32 cellular contexts compared by ENCODE assay signal in genomic region chr15:47965297-47965696, GRCh38.
"Had no signal": no experiment of that assay in that cellular context is flagged by ENCODE, and none has a peak within 500 bp of the region (broad histone marks: within the 10 kb centered on the region; RNA-seq: fewer than 3 reads in every experiment).

No MANE protein-coding gene starts in this region.

- H3K4me3 Mint-ChIP-seq: activated CD4-positive, alpha-beta memory T cell treated with anti-CD3 and anti-CD28 coated beads, Interleukin-2, amount 10 ng/mL, durations not matched to agents 7 days and 5 days; activated naive CD8-positive, alpha-beta T cell treated with anti-CD3 and anti-CD28 coated beads for 36 hours; activated T-cell treated with anti-CD3 and anti-CD28 coated beads, Interleukin-2, amount 50 U/mL, for 72 hours; activated T-helper 17 cell treated with anti-CD3 and anti-CD28 coated beads, Interleukin-2, amount 50 U/mL, for 72 hours; central memory CD8-positive, alpha-beta T cell had no signal

- H3K4me1 ChIP-seq: ascending aorta, Peyer's patch had no signal

- H3K27me3 Mint-ChIP-seq: central memory CD8-positive, alpha-beta T cell had no signal

- H3K9me3 ChIP-seq: ascending aorta, Peyer's patch had no signal

- H3K4me1 Mint-ChIP-seq: central memory CD8-positive, alpha-beta T cell had no signal

- H3K36me3 ChIP-seq: ascending aorta, cardiac muscle cell, Peyer's patch had no signal

- H3K4me3 ChIP-seq: ascending aorta, cardiac muscle cell, K562, Peyer's patch had no signal

- H3K27ac ChIP-seq: ascending aorta, cardiac muscle cell, Peyer's patch, VCaP had no signal

- H3K9me3 Mint-ChIP-seq: activated CD4-positive, alpha-beta memory T cell treated with anti-CD3 and anti-CD28 coated beads, Interleukin-2, amount 10 ng/mL, durations not matched to agents 7 days and 5 days; activated naive CD8-positive, alpha-beta T cell treated with anti-CD3 and anti-CD28 coated beads for 36 hours; activated T-cell treated with anti-CD3 and anti-CD28 coated beads, Interleukin-2, amount 50 U/mL, for 72 hours had no signal

- ATAC-seq: activated T-cell treated with anti-CD3 and anti-CD28 coated beads, Interleukin-2, amount 50 U/mL, for 72 hours; activated T-helper 17 cell treated with anti-CD3 and anti-CD28 coated beads, Interleukin-2, amount 50 U/mL, for 72 hours; K562; SK-N-SH treated with all-trans-retinoic acid at 6 μM for 48 hours had no signal

- DNase-seq: activated CD4-positive, alpha-beta memory T cell treated with anti-CD3 and anti-CD28 coated beads, Interleukin-2, amount 10 ng/mL, durations not matched to agents 7 days and 5 days; activated CD4-positive, alpha-beta T cell treated with anti-CD3 and anti-CD28 coated beads for 1 hour; activated CD4-positive, alpha-beta T cell treated with anti-CD3 and anti-CD28 coated beads for 48 hours; activated CD4-positive, CD25-positive, alpha-beta regulatory T cell; activated CD8-positive, alpha-beta memory T cell treated with anti-CD3 and anti-CD28 coated beads for 24 hours; activated effector memory CD4-positive, alpha-beta T cell treated with anti-CD3 and anti-CD28 coated beads, Interleukin-2, amount 50 U/mL, for 16 hours; activated naive CD4-positive, alpha-beta T cell; activated naive CD4-positive, alpha-beta T cell treated with anti-CD3 and anti-CD28 coated beads, Interleukin-2, amount 50 U/mL, for 16 hours; activated naive CD8-positive, alpha-beta T cell treated with anti-CD3 and anti-CD28 coated beads for 36 hours; activated T-cell treated with anti-CD3 and anti-CD28 coated beads, Interleukin-2, amount 50 U/mL, for 1 hour; activated T-cell treated with anti-CD3 and anti-CD28 coated beads, Interleukin-2, amount 50 U/mL, for 72 hours; amniotic stem cell; NCI-H1092 treated with DMSO at 0.1 percent for 48 hours; NCI-H1417; NCI-H146; NCI-H187; NCI-H2029 treated with DMSO at 0.1 percent for 48 hours; NCI-H345; NCI-H524 treated with DMSO at 0.1 percent for 48 hours; Peyer's patch; RPMI8226; SHP77 treated with DMSO at 0.1 percent for 48 hours; T-helper 1 cell; T-helper 2 cell; T-helper 9 cell had no signal

- H3K36me3 Mint-ChIP-seq: activated naive CD8-positive, alpha-beta T cell treated with anti-CD3 and anti-CD28 coated beads for 36 hours had no signal

- H3K27ac Mint-ChIP-seq: activated CD4-positive, alpha-beta memory T cell treated with anti-CD3 and anti-CD28 coated beads, Interleukin-2, amount 10 ng/mL, durations not matched to agents 7 days and 5 days; activated naive CD8-positive, alpha-beta T cell treated with anti-CD3 and anti-CD28 coated beads for 36 hours; activated T-cell treated with anti-CD3 and anti-CD28 coated beads, Interleukin-2, amount 50 U/mL, for 72 hours; activated T-helper 17 cell treated with anti-CD3 and anti-CD28 coated beads, Interleukin-2, amount 50 U/mL, for 72 hours had no signal

- H3K27me3 ChIP-seq: ascending aorta, cardiac muscle cell, Peyer's patch had no signal
